2 cellular contexts compared by ENCODE assay signal in the genomic region with DNA sequence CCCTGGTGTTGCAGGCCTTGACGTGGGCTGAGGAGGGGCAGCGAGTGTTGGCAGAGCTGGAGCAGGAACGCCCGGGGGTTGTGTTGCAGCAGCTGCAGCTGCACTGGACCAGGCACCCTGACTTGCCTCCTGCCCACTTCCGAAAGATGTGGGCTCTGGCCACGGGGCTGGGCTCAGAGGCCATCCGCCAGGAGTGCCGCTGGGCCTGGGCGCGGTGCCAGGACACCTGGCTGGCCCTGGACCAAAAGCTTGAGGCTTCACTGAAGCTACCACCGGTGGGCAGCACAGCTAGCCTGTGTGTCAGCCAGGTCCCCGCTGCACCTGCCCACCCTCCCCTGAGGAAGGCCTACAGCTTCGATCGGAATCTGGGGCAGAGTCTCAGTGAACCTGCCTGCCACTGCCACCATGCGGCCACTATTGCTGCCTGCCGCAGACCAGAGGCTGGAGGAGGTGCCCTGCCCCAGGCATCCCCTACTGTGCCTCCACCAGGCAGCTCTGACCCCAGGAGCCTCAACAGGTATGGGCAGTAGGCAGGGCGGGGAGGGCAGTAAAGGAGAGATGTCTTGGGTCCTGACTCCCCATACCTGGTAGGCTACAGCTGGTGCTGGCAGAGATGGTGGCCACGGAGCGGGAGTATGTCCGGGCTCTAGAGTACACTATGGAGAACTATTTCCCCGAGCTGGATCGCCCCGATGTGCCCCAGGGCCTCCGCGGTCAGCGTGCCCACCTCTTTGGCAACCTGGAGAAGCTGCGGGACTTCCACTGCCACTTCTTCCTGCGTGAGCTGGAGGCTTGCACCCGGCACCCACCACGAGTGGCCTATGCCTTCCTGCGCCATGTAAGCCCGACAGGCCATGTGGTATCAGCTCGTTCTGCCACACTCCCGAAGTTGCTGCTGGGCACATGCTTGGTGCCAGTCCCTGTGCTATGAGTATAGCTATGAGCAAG.
TF ChIP-seq lines count a peak whose summit lies in the region.

No MANE protein-coding gene starts in this region.

TF ChIP-seq in H1, 55 proteins besides CTCF, POLR2A, EP300 and RAD21:
- TF ChIP-seq TEAD4 (IDR thresholded peaks at IDR 0.05; ENCODE audit: low read depth, low read length) = 0 out of 2 replicates have a peak, but pooled peaks have one; percentile 38
- TF ChIP-seq, protein P1, sequence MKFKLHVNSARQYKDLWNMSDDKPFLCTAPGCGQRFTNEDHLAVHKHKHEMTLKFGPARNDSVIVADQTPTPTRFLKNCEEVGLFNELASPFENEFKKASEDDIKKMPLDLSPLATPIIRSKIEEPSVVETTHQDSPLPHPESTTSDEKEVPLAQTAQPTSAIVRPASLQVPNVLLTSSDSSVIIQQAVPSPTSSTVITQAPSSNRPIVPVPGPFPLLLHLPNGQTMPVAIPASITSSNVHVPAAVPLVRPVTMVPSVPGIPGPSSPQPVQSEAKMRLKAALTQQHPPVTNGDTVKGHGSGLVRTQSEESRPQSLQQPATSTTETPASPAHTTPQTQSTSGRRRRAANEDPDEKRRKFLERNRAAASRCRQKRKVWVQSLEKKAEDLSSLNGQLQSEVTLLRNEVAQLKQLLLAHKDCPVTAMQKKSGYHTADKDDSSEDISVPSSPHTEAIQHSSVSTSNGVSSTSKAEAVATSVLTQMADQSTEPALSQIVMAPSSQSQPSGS (IDR thresholded peaks at IDR 0.05; ENCODE audit: low read length) = no peak
- no peak for TF ChIP-seq TAF1 (IDR thresholded peaks at IDR 0.05; ENCODE audit: low read depth, low read length)
- no peak for TF ChIP-seq SP4 (IDR thresholded peaks at IDR 0.05; ENCODE audit: low read length)
- 0 out of 2 replicates have a peak, but pooled peaks have one; percentile 33 for TF ChIP-seq CREB1 (IDR thresholded peaks at IDR 0.05)
- peak; percentile 23 for TF ChIP-seq TAF7 (optimal IDR thresholded peaks at IDR 0.05; ENCODE audit: borderline replicate concordance, low read depth, low read length)
- no peak for TF ChIP-seq EGR1 (IDR thresholded peaks at IDR 0.05; ENCODE audit: borderline replicate concordance, low read depth, low read length)
- no peak for TF ChIP-seq BCL11A (IDR thresholded peaks at IDR 0.05; ENCODE audit: low read depth in 2 of 2, low read length in 2 of 2)
- TF ChIP-seq, protein P2, sequence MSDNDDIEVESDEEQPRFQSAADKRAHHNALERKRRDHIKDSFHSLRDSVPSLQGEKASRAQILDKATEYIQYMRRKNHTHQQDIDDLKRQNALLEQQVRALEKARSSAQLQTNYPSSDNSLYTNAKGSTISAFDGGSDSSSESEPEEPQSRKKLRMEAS (IDR thresholded peaks at IDR 0.05) = peak; percentile 59
- TF ChIP-seq, protein P3, sequence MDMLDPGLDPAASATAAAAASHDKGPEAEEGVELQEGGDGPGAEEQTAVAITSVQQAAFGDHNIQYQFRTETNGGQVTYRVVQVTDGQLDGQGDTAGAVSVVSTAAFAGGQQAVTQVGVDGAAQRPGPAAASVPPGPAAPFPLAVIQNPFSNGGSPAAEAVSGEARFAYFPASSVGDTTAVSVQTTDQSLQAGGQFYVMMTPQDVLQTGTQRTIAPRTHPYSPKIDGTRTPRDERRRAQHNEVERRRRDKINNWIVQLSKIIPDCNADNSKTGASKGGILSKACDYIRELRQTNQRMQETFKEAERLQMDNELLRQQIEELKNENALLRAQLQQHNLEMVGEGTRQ (IDR thresholded peaks at IDR 0.05; ENCODE audit: low read length) = no peak
- TF ChIP-seq SRF (IDR thresholded peaks at IDR 0.05; ENCODE audit: low read depth, low read length) = no peak
- 0 out of 2 replicates have a peak, but pooled peaks have one; percentile 29 for TF ChIP-seq YY1 (IDR thresholded peaks at IDR 0.05; ENCODE audit: low read depth, low read length)

TF ChIP-seq in neural cell, 6 proteins besides CTCF, POLR2A, EP300 and RAD21:
- TF ChIP-seq EZH2 (IDR thresholded peaks at IDR 0.05; ENCODE audit: borderline replicate concordance, insufficient read depth, low read length, poor library complexity, severe bottlenecking) (no peak), SMC3 (conservative IDR thresholded peaks at IDR 0.05; ENCODE audit: poor library complexity) (peak; percentile 31)
